Comparison of ENCODE assay signal across 1 cellular context in the genomic region with DNA sequence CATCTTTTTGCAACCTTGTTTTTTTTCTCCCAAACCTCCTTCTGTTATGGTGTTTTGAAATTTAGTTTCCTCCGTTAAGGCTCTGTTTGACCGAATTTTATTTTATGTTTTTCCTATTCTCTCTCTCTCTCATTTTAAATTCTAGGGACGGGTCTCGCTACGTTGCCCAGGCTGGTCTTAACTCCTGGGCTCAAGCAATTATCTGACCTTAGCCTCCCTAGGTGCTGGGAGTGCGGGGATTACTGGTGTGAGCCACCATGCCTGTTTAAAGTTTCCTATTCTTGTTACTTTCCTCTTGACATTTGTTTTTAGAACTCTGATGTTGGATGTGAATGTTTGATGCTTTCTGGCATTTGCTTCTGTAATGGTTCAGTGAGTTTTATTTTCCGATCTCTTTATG.
TF ChIP-seq lines count a peak whose summit lies in the region.

No MANE protein-coding gene starts in this region.

TF ChIP-seq in H1, 55 proteins besides CTCF, POLR2A, EP300 and RAD21:
- TF ChIP-seq CHD1 (IDR thresholded peaks at IDR 0.05; ENCODE audit: low read depth, low read length) (no peak), CEBPB (IDR thresholded peaks at IDR 0.05; ENCODE audit: low read depth, low read length) (no peak), KDM5A (IDR thresholded peaks at IDR 0.05; ENCODE audit: low read length) (no peak), SRF (IDR thresholded peaks at IDR 0.05; ENCODE audit: low read depth, low read length) (no peak), ASH2L (IDR thresholded peaks at IDR 0.05; ENCODE audit: low read length) (no peak), PHF8 (conservative IDR thresholded peaks at IDR 0.05; ENCODE audit: low read depth, low read length) (no peak), CHD2 (IDR thresholded peaks at IDR 0.05; ENCODE audit: low read length) (no peak), HDAC6 (IDR thresholded peaks at IDR 0.05; ENCODE audit: low read depth, low read length) (no peak), HDAC2 (IDR thresholded peaks at IDR 0.05; ENCODE audit: borderline replicate concordance in 1 of 2, low read depth in 2 of 2, low read length in 2 of 2) (no peak), JUND (IDR thresholded peaks at IDR 0.05; ENCODE audit: low read length) (no peak), CBX8 (IDR thresholded peaks at IDR 0.05; ENCODE audit: borderline replicate concordance, low read depth, low read length) (no peak), POU5F1 (IDR thresholded peaks at IDR 0.05; ENCODE audit: low read depth, low read length) (no peak), CTBP2 (IDR thresholded peaks at IDR 0.05; ENCODE audit: borderline replicate concordance, insufficient read depth, insufficient read length, low read length) (no peak), KDM4A (IDR thresholded peaks at IDR 0.05; ENCODE audit: low read depth, low read length, severe bottlenecking) (no peak), BACH1 (IDR thresholded peaks at IDR 0.05; ENCODE audit: low read length) (no peak), CBX5 (IDR thresholded peaks at IDR 0.05; ENCODE audit: low read depth, low read length) (no peak)
- TF ChIP-seq, protein P1, sequence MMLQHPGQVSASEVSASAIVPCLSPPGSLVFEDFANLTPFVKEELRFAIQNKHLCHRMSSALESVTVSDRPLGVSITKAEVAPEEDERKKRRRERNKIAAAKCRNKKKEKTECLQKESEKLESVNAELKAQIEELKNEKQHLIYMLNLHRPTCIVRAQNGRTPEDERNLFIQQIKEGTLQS (IDR thresholded peaks at IDR 0.05; ENCODE audit: insufficient read depth, low read depth, low read length) = no peak
- TF ChIP-seq, protein P2, sequence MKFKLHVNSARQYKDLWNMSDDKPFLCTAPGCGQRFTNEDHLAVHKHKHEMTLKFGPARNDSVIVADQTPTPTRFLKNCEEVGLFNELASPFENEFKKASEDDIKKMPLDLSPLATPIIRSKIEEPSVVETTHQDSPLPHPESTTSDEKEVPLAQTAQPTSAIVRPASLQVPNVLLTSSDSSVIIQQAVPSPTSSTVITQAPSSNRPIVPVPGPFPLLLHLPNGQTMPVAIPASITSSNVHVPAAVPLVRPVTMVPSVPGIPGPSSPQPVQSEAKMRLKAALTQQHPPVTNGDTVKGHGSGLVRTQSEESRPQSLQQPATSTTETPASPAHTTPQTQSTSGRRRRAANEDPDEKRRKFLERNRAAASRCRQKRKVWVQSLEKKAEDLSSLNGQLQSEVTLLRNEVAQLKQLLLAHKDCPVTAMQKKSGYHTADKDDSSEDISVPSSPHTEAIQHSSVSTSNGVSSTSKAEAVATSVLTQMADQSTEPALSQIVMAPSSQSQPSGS (IDR thresholded peaks at IDR 0.05; ENCODE audit: low read length) = no peak
TF ChIP-seq in H1: peak in this region for 0.
